Comparison of ENCODE assay signal across 24 cellular contexts in genomic region chr2:18643532-18644462, GRCh38. TPM values are rescaled to one million over a fixed set of nuclear protein-coding genes. Genes with fewer than 3 reads are reported as not detected.
"Had no signal": no experiment of that assay in that cellular context is flagged by ENCODE, and none has a peak within 500 bp of the region (broad histone marks: within the 10 kb centered on the region; RNA-seq: fewer than 3 reads in every experiment).

No MANE protein-coding gene starts in this region.

- H3K4me1 ChIP-seq: SJSA1 had no signal

- H3K4me3 ChIP-seq: MG63, SJSA1, SK-N-MC had no signal

- H3K9me3 ChIP-seq: MG63, SJSA1 had no signal

- FAIRE-seq: RCC 7860 had no signal

- H3K27me3 ChIP-seq: MG63, SJSA1 had no signal

- DNase-seq: IMR-90, Karpas-422, KG1, MG63, NCI-H1092, NCI-H1105 treated with DMSO at 0.1 percent for 48 hours, NCI-H1417 treated with DMSO at 0.1 percent for 48 hours, NCI-H146, NCI-H1694 treated with DMSO at 0.1 percent for 48 hours, NCI-H1930, NCI-H2081, NCI-H2107, NCI-H2227 treated with DMSO at 0.1 percent for 48 hours, NCI-H524, NCI-H69, NCI-H774, Right ventricle myocardium superior, RPMI8226, SIG-M5 had no signal

- H3K27ac ChIP-seq: HL-60, SJSA1, SK-N-MC had no signal

- H3K36me3 ChIP-seq: MG63, SJSA1 had no signal

RNA-seq across cellular contexts. Expression of gene NT5C1B, which starts 54.4 kb away (rescaled TPM):
- total RNA-seq: IMR-90, NCI-H460, Right ventricle myocardium superior, SJSA1 had no signal
- polyA plus RNA-seq: IMR-90 had no signal
